ENCODE assay signal across 19 cellular contexts in genomic region chrX:113157496-113157895, GRCh38.
DNase-seq lines count a peak whose midpoint lies in the region; ATAC-seq, FAIRE-seq and TF ChIP-seq lines count a peak whose summit lies in the region.
"Had no signal": no experiment of that assay in that cellular context is flagged by ENCODE, and none has a peak within 500 bp of the region (broad histone marks: within the 10 kb centered on the region; RNA-seq: fewer than 3 reads in every experiment).

No MANE protein-coding gene starts in this region.

- CTCF ChIA-PET in Calu3 (lab: Charles Lee): no interaction called here

- no peaks in the 10 kb centered on the region for H4K20me1 ChIP-seq in H9 (ENCODE audit: control insufficient read depth, insufficient read depth, insufficient read length)
- no peaks in the 10 kb centered on the region for H4K20me1 ChIP-seq in astrocyte (ENCODE audit: insufficient read depth, low read length)

- H4K5ac ChIP-seq in H9 (ENCODE audit: insufficient read length, low read depth, low read length): no peak overlapping the region

- TF ChIP-seq CTCF in BE2C (IDR thresholded peaks at IDR 0.05; ENCODE audit: low read depth, low read length) (no peak), H9 (conservative IDR thresholded peaks at IDR 0.05) (peak; percentile 28; the same call in 2 of the 3 replicates), astrocyte (IDR thresholded peaks at IDR 0.05; ENCODE audit: insufficient read depth, low read depth, low read length) (no peak), Calu3 (IDR thresholded peaks at IDR 0.05; ENCODE audit: unreplicated experiment) (no peak)

- no peak overlapping the region for H2BK12ac ChIP-seq in H9 (ENCODE audit: insufficient read length, low read depth, low read length)

- no peak overlapping the region for H3K56ac ChIP-seq in H9 (ENCODE audit: insufficient read length, low read depth, low read length)

- no peak overlapping the region for H3K9ac ChIP-seq in H9 (ENCODE audit: extremely low read depth, insufficient read length, low read length)
- no peak overlapping the region for H3K9ac ChIP-seq in astrocyte (ENCODE audit: low read length)
- H3K9ac ChIP-seq: KMS-11 had no signal

- H3K4me3 ChIP-seq in BE2C (ENCODE audit: low read depth, low read length) (no peak overlapping the region), astrocyte (ENCODE audit: insufficient read depth, low read depth, low read length) (no peak overlapping the region)
- H3K4me3 ChIP-seq: MG63, SJSA1 had no signal

- H2AK5ac ChIP-seq in H9 (ENCODE audit: insufficient read length, low read length): no peak overlapping the region

- H3K9me3 Mint-ChIP-seq in H9 (peaks cover 37 to 41% of the 10 kb centered on the region in 2 experiments), astrocyte (ENCODE audit: unreplicated experiment) (no peaks in the 10 kb centered on the region), Calu3 (ENCODE audit: low read depth, unreplicated experiment) (peaks cover 8% of the 10 kb centered on the region)
- H3K9me3 Mint-ChIP-seq: CD4-positive, alpha-beta T cell had no signal

- H3K14ac ChIP-seq in H9 (ENCODE audit: insufficient read depth, low read length): no peak overlapping the region

- H3K4me3 Mint-ChIP-seq in H9: no peak overlapping the region
- H3K4me3 Mint-ChIP-seq in astrocyte (ENCODE audit: unreplicated experiment): no peak overlapping the region
- H3K4me3 Mint-ChIP-seq in Calu3 (ENCODE audit: low read depth, unreplicated experiment): no peak overlapping the region
- H3K4me3 Mint-ChIP-seq: CD4-positive, alpha-beta T cell had no signal

- no peak overlapping the region for H3K23ac ChIP-seq in H9 (ENCODE audit: insufficient read length, low read depth, low read length)

- WGBS in H9 (ENCODE audit: extremely low coverage, insufficient read length, low lambda C conversion rate): no CpG with 5 or more reads among the region's 8 CpGs

- H3K27ac ChIP-seq in H9 (ENCODE audit: insufficient read length, low read depth, low read length) (no peak overlapping the region), astrocyte (ENCODE audit: low read depth, low read length) (no peak overlapping the region)
- H3K27ac ChIP-seq: HL-60, KMS-11, SJSA1 had no signal

- BruUV-seq in Calu3 (replicated peaks; lab: Mats Ljungman, UMichigan): no TSS peak

- DNase-seq in BE2C (peak; percentile 21), H9 (peak; percentile 32), NCI-H524 treated with DMSO at 0.1 percent for 48 hours (lab: John Stamatoyannopoulos, UW) (peak; percentile 41), astrocyte (ENCODE audit: low read depth) (no peak), C1 segment of cervical spinal cord (lab: John Stamatoyannopoulos, UW) (no peak), HuH-7.5 (ENCODE audit: low spot score) (no peak), Calu3 (no peak)
- DNase-seq: AML-193; CD4-positive, alpha-beta T cell; MG63; NCI-H1105 treated with DMSO at 0.1 percent for 48 hours; NCI-H2081; NCI-H446 treated with DMSO at 0.1 percent for 48 hours; OCI-M1; RPMI8226 had no signal

- no peak overlapping the region for H3T11ph ChIP-seq in H9 (ENCODE audit: low read length)

- H2BK20ac ChIP-seq in H9 (ENCODE audit: low read depth, low read length, poor library complexity, severe bottlenecking): no peak overlapping the region

- H3K27ac Mint-ChIP-seq in H9: no peak overlapping the region; a peak in 1 of 7 replicates
- H3K27ac Mint-ChIP-seq in astrocyte (ENCODE audit: unreplicated experiment): no peak overlapping the region
- no peak overlapping the region for H3K27ac Mint-ChIP-seq in Calu3 (ENCODE audit: unreplicated experiment)
- H3K27ac Mint-ChIP-seq: CD4-positive, alpha-beta T cell had no signal

- H2BK120ac ChIP-seq in H9 (ENCODE audit: low read depth, low read length, poor library complexity, severe bottlenecking): no peak overlapping the region

- no peak for ATAC-seq in HG02970 (IDR thresholded peaks at IDR 0.05; ENCODE audit: low FRiP score, unreplicated experiment)

- peaks cover 4% of the 10 kb centered on the region; the same call in 1 of the 2 replicates for H3K27me3 Mint-ChIP-seq in H9 (ENCODE audit: low read depth)
- no peaks in the 10 kb centered on the region for H3K27me3 Mint-ChIP-seq in astrocyte (ENCODE audit: low read depth, unreplicated experiment)
- no peaks in the 10 kb centered on the region for H3K27me3 Mint-ChIP-seq in Calu3 (ENCODE audit: unreplicated experiment)
- H3K27me3 Mint-ChIP-seq: CD4-positive, alpha-beta T cell had no signal

- no peaks in the 10 kb centered on the region for H3K9me3 ChIP-seq in BE2C
- H3K9me3 ChIP-seq in H9 (ENCODE audit: control insufficient read depth, low read depth, low read length): peaks cover 12% of the 10 kb centered on the region
- H3K9me3 ChIP-seq in astrocyte (ENCODE audit: insufficient read depth, low read depth, low read length): no peaks in the 10 kb centered on the region
- H3K9me3 ChIP-seq: MG63, SJSA1 had no signal

- no peak overlapping the region for H2BK5ac ChIP-seq in H9 (ENCODE audit: insufficient read length, low read length)

- no peak overlapping the region for H2AFZ ChIP-seq in H9 (ENCODE audit: low read length)
- no peak overlapping the region for H2AFZ ChIP-seq in astrocyte (ENCODE audit: low read depth, low read length)

- no peak overlapping the region for H2BK15ac ChIP-seq in H9 (ENCODE audit: low read depth, low read length)

- no peak overlapping the region for H3K4ac ChIP-seq in H9 (ENCODE audit: low read depth, low read length)

- H3K36me3 Mint-ChIP-seq in H9 (ENCODE audit: insufficient read depth in 1 of 3, low read depth in 3 of 3) (peaks cover 23 to 53% (median 30%) of the 10 kb centered on the region in 3 experiments), astrocyte (ENCODE audit: low read depth, unreplicated experiment) (no peaks in the 10 kb centered on the region), Calu3 (ENCODE audit: insufficient read depth, unreplicated experiment) (no peaks in the 10 kb centered on the region)

- H3K4me2 ChIP-seq in H9 (ENCODE audit: insufficient read depth, insufficient read length, low read length) (no peak overlapping the region), astrocyte (ENCODE audit: low read length) (no peak overlapping the region)
- H3K4me2 ChIP-seq: KMS-11 had no signal

- H3K4me1 ChIP-seq in BE2C: no peaks in the 10 kb centered on the region
- H3K4me1 ChIP-seq in H9 (ENCODE audit: insufficient read depth, low read length): no peaks in the 10 kb centered on the region; the same call in 1 of the 2 replicates
- H3K4me1 ChIP-seq in astrocyte (ENCODE audit: insufficient read depth, low read length): no peaks in the 10 kb centered on the region
- H3K4me1 ChIP-seq: SJSA1 had no signal

- H4K91ac ChIP-seq in H9 (ENCODE audit: insufficient read length, low read depth, low read length): no peak overlapping the region

- H3K27me3 ChIP-seq in BE2C (no peaks in the 10 kb centered on the region), H9 (ENCODE audit: insufficient read depth, low read length) (no peaks in the 10 kb centered on the region), astrocyte (ENCODE audit: insufficient read depth, low read length) (no peaks in the 10 kb centered on the region)
- H3K27me3 ChIP-seq: MG63, SJSA1 had no signal

- FAIRE-seq in astrocyte (lab: Jason Lieb, UNC): peak; percentile 34

- H3K18ac ChIP-seq in H9 (ENCODE audit: insufficient read length, low read depth, low read length): no peak overlapping the region

- intact Hi-C loops in Calu3 (cut with micrococcal nuclease; ENCODE audit: unreplicated experiment): no loop called here

- no peaks in the 10 kb centered on the region for H3K79me2 ChIP-seq in H9 (ENCODE audit: insufficient read depth, low read length)
- H3K79me2 ChIP-seq in astrocyte (ENCODE audit: insufficient read depth, low read length): no peaks in the 10 kb centered on the region

- H3K79me1 ChIP-seq in H9 (ENCODE audit: insufficient read depth, low read depth, low read length, poor library complexity, severe bottlenecking): no peaks in the 10 kb centered on the region

- H3K4me1 Mint-ChIP-seq in H9: peaks cover 11 to 28% of the 10 kb centered on the region in 2 experiments
- H3K4me1 Mint-ChIP-seq in astrocyte (ENCODE audit: low read depth, unreplicated experiment): no peaks in the 10 kb centered on the region
- no peaks in the 10 kb centered on the region for H3K4me1 Mint-ChIP-seq in Calu3 (ENCODE audit: low read depth, unreplicated experiment)

- H3K23me2 ChIP-seq in H9 (ENCODE audit: insufficient read length, low read depth, low read length, poor library complexity, severe bottlenecking): no peaks in the 10 kb centered on the region

- no peaks in the 10 kb centered on the region for H3K36me3 ChIP-seq in BE2C
- H3K36me3 ChIP-seq in astrocyte (ENCODE audit: insufficient read depth, low read length): no peaks in the 10 kb centered on the region
- H3K36me3 ChIP-seq: MG63, SJSA1 had no signal

- H4K8ac ChIP-seq in H9 (replicated peaks; ENCODE audit: insufficient read length, low read depth, low read length): no peak overlapping the region

Comparison
In these comparisons a context has a peak if more than half of its experiments do, and no peak if none do; other contexts are left out.
1. DNase-seq: peak in BE2C (single experiment), H9 (single experiment) and NCI-H524 treated with DMSO at 0.1 percent for 48 hours (single experiment); none in astrocyte (single experiment), C1 segment of cervical spinal cord (0 of 14), HuH-7.5 (single experiment) and Calu3 (single experiment).